ENCODE assay signal across 8 cellular contexts in genomic region chr4:94148052-94148451, GRCh38. TPM values are rescaled to one million over a fixed set of nuclear protein-coding genes. Genes with fewer than 3 reads are reported as not detected.
DNase-seq lines count a peak whose midpoint lies in the region; ATAC-seq and TF ChIP-seq lines count a peak whose summit lies in the region.
"Not testable (repeated sequence)": the region's sequence is repeated elsewhere in the genome, so short reads cannot be mapped to it uniquely, and the experiment has no call there.

No MANE protein-coding gene starts in this region.

- not testable (repeated sequence) for H3K79me2 ChIP-seq in HCT116 (ENCODE audit: insufficient read depth, low read length); smooth muscle cell (ENCODE audit: low read depth)

- intact Hi-C loops in HCT116 (cut with micrococcal nuclease); colonic mucosa (cut with DNase I): not testable (repeated sequence)
- intact Hi-C loops in mucosa of descending colon (cut with DNase I, micrococcal nuclease) = loop anchor here in 1 of 2 donors (10.0 kb wide), 1 partner anchor 803 kb away; no protein-coding TSS in a partner anchor

- H3K4me2 ChIP-seq in HCT116 (ENCODE audit: low read length) (peak overlapping the region; percentile 64), smooth muscle cell (peak overlapping the region; percentile 65)

- H3K9me2 ChIP-seq in HCT116 (ENCODE audit: insufficient read depth) = not testable (repeated sequence)

- 17% methylated on average over 9 of the region's 9 CpGs for WGBS in smooth muscle cell (ENCODE audit: low lambda C conversion rate)

- not testable (repeated sequence) for H3K27ac ChIP-seq in HCT116 (ENCODE audit: low read depth, low read length); Peyer's patch; colonic mucosa; smooth muscle cell (ENCODE audit: low read depth)

- H4K20me1 ChIP-seq in HCT116 (ENCODE audit: insufficient read depth); smooth muscle cell (ENCODE audit: low read depth): not testable (repeated sequence)

- RAD21 ChIA-PET in HCT116 (lab: Charles Lee; ENCODE audit: low non-redundant PET in 1 of 2, low total read pairs in 2 of 2, uncharacterized antibody in 2 of 2, unreplicated experiment in 2 of 2) = not testable (repeated sequence)

- not testable (repeated sequence) for H3K36me3 ChIP-seq in HCT116 (ENCODE audit: control insufficient read depth in 1 of 2, insufficient read depth in 2 of 2, low read length in 2 of 2); Peyer's patch; colonic mucosa; iPS-15b (ENCODE audit: control insufficient read depth, insufficient read depth, low read length); mucosa of descending colon (ENCODE audit: low read depth); smooth muscle cell (ENCODE audit: low read depth)

- POLR2A ChIA-PET in HCT116 (lab: Charles Lee) = not testable (repeated sequence)

- peak; percentile 67 for ATAC-seq in HCT116
- ATAC-seq in mucosa of descending colon = not testable (repeated sequence)

- H3K9ac ChIP-seq in HCT116 (ENCODE audit: low read length); colonic mucosa (ENCODE audit: low read depth in 2 of 2, low read length in 2 of 2); iPS-15b (ENCODE audit: low read depth, low read length); smooth muscle cell (ENCODE audit: low read depth): not testable (repeated sequence)

- BruUV-seq in HCT116 (replicated peaks; lab: Mats Ljungman, UMichigan) = not testable (repeated sequence)

- H3K4me1 ChIP-seq in HCT116 (ENCODE audit: control insufficient read depth in 1 of 2, insufficient read depth in 2 of 2, low read length in 2 of 2) = peaks cover 5 to 11% of the 10 kb centered on the region in 2 experiments; a peak in 3 of 4 replicates
- H3K4me1 ChIP-seq in Peyer's patch; colonic mucosa; iPS-15b (ENCODE audit: control insufficient read depth, insufficient read depth, low read length); mucosa of descending colon (ENCODE audit: low read depth); smooth muscle cell (ENCODE audit: low read depth): not testable (repeated sequence)

- DNase-seq in Caki2 (ENCODE audit: low read depth) (peak; percentile 42), HCT116 (ENCODE audit: low read depth, low spot score) (peak; percentile 26), NCI-H510A (lab: John Stamatoyannopoulos, UW) (peak; percentile 28), Peyer's patch (peak in 2 of 3 donors; percentile 84 to 86), colonic mucosa (peak; percentile 85), mucosa of descending colon (peak; percentile 88 to 94 (median 89))
- not testable (repeated sequence) for DNase-seq in smooth muscle cell (lab: John Stamatoyannopoulos, UW; ENCODE audit: unreplicated experiment)

- TF ChIP-seq CTCF in HCT116 (IDR thresholded peaks at IDR 0.05 in 2 of 3, conservative IDR thresholded peaks at IDR 0.05 in 1 of 3; ENCODE audit: borderline replicate concordance in 1 of 3, insufficient read depth in 1 of 3, low read depth in 2 of 3, low read length in 2 of 3); colonic mucosa (IDR thresholded peaks at IDR 0.05); mucosa of descending colon (IDR thresholded peaks at IDR 0.05); smooth muscle cell (IDR thresholded peaks at IDR 0.05; ENCODE audit: borderline replicate concordance, insufficient read depth, poor library complexity, severe bottlenecking): not testable (repeated sequence)
- TF ChIP-seq CTCF in Peyer's patch (IDR thresholded peaks at IDR 0.05) = peak in 2 of 6 experiments; percentile 15 to 22

- not testable (repeated sequence) for H3F3A ChIP-seq in smooth muscle cell (ENCODE audit: low read depth)

- H3K9me3 ChIP-seq in HCT116 (ENCODE audit: control insufficient read depth in 1 of 2, insufficient read depth in 1 of 2, low read depth in 1 of 2, low read length in 2 of 2); Peyer's patch; colonic mucosa; iPS-15b (ENCODE audit: control insufficient read depth, insufficient read depth, low read length); mucosa of descending colon; smooth muscle cell (replicated peaks; ENCODE audit: low read depth): not testable (repeated sequence)

- CTCF ChIA-PET in HCT116 (lab: Charles Lee) = not testable (repeated sequence)

- not testable (repeated sequence) for H2AFZ ChIP-seq in HCT116 (ENCODE audit: low read depth, low read length, poor library complexity, severe bottlenecking)
- peak overlapping the region; percentile 93 for H2AFZ ChIP-seq in smooth muscle cell (ENCODE audit: low read depth)

- H3K27me3 ChIP-seq in HCT116 (ENCODE audit: insufficient read depth, low read length); Peyer's patch; colonic mucosa; iPS-15b (ENCODE audit: control insufficient read depth, insufficient read depth, low read length); smooth muscle cell (ENCODE audit: low read depth): not testable (repeated sequence)

- in situ Hi-C loops in Caki2 (cut with HindIII; ENCODE audit: low pct_unique_long_range_greater_than_20kb, low sequenced_read_pairs) = not testable (repeated sequence)

- TF ChIP-seq RAD21 in HCT116 (IDR thresholded peaks at IDR 0.05; ENCODE audit: low read depth) = not testable (repeated sequence)

- TF ChIP-seq POLR2A in HCT116 (IDR thresholded peaks at IDR 0.05; ENCODE audit: borderline replicate concordance, extremely low read depth, insufficient read depth, insufficient read length); Peyer's patch (IDR thresholded peaks at IDR 0.05): not testable (repeated sequence)

- not testable (repeated sequence) for H3K4me3 ChIP-seq in HCT116 (replicated peaks in 1 of 2; ENCODE audit: low read depth in 1 of 2, low read length in 2 of 2); colonic mucosa; mucosa of descending colon
- H3K4me3 ChIP-seq in Peyer's patch (peak overlapping the region in 1 of 4 donors; percentile 33), iPS-15b (ENCODE audit: low read depth, low read length) (peak overlapping the region; percentile 61), smooth muscle cell (peak overlapping the region; percentile 23)

RNA-seq across cellular contexts. Expression of gene SMARCAD1, which starts 59.6 kb away (rescaled TPM):
- total RNA-seq in Caki2 (2014; rRNA removed; shearing (Covaris generic); ENCODE audit: low replicate concordance) = 9.6 and 11.1 TPM in 2 replicates
- total RNA-seq in HCT116 (2021; ENCODE audit: unreplicated experiment) (33.6 TPM), Peyer's patch (10 to 100 TPM; 15.6 to 27.2 (median 20.2) TPM), colonic mucosa (10 to 100 TPM; 15.3 to 18.2 TPM), mucosa of descending colon (10 to 100 TPM; 19.5 to 21.5 (median 21.0) TPM), smooth muscle cell (42.7 and 54.4 TPM in 2 replicates)
- 8.2 and 11.6 TPM in 2 replicates for polyA plus RNA-seq in HCT116 (2012)
- 10.9 and 12.6 TPM in 2 replicates for polyA plus RNA-seq in smooth muscle cell
